ENCODE assay signal across 9 cellular contexts in the genomic region with DNA sequence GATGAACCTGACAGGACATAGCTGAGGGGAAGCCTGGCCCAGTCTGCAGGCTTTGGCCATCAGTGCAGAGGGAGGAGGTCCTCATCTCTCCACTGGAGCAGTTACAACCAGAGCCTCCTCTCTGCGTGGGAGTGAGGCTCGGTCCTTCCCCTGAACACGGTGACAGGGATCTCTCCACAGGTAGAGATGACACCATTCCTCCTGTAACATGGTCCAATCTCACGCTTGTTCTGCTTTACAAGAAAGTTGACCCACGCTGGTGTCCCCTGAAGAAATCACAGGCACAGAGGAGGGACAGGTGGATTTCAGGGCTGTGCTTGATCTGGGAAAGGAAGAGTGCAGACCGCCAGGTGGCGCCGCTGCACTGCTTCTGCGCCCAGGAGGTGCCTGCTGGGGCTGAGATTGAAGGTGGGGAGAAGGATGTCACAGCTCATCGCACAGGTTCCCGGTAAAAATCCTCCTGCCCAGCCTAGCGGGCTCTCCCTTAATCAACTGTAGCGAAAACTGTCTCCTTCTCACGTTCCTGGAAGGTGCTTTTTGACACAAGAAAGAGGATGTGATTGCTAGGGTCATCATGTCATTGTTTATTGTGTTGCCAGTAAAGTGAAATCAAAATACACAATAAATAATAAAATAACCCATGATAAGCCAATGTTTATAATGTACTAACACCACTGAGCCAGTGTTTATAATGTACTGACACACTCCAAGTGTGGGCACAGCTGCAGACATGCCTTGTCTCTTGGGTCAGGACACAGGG. TPM values are rescaled to one million over a fixed set of nuclear protein-coding genes. Genes with fewer than 3 reads are reported as not detected.
DNase-seq lines count a peak whose midpoint lies in the region; ATAC-seq and TF ChIP-seq lines count a peak whose summit lies in the region.
"Had no signal": no experiment of that assay in that cellular context is flagged by ENCODE, and none has a peak within 500 bp of the region (broad histone marks: within the 10 kb centered on the region; RNA-seq: fewer than 3 reads in every experiment).

No MANE protein-coding gene starts in this region.

- peaks cover 36% of the 10 kb centered on the region for H3K27me3 ChIP-seq in upper lobe of right lung

- no peak overlapping the region for H3K27ac Mint-ChIP-seq in activated naive CD4-positive, alpha-beta T cell treated with anti-CD3 and anti-CD28 coated beads, Interleukin-2, amount 10 ng/mL, durations not matched to agents 7 days and 5 days

- H3K4me1 ChIP-seq in upper lobe of right lung = no peaks in the 10 kb centered on the region

- H3K27me3 Mint-ChIP-seq in activated naive CD4-positive, alpha-beta T cell treated with anti-CD3 and anti-CD28 coated beads, Interleukin-2, amount 10 ng/mL, durations not matched to agents 7 days and 5 days = peaks cover 77% of the 10 kb centered on the region

- TF ChIP-seq CTCF in upper lobe of right lung (IDR thresholded peaks at IDR 0.05) = peak; percentile 95

- no peaks in the 10 kb centered on the region for H3K9me3 Mint-ChIP-seq in activated naive CD4-positive, alpha-beta T cell treated with anti-CD3 and anti-CD28 coated beads, Interleukin-2, amount 10 ng/mL, durations not matched to agents 7 days and 5 days

- intact Hi-C loops in head of caudate nucleus (cut with DNase I) (loop anchor here (2.0 kb wide), 1 partner anchor 165 kb away; no protein-coding TSS in a partner anchor), upper lobe of right lung (cut with DNase I) (loop anchor here (5.0 kb wide), 1 partner anchor 164 kb away; no protein-coding TSS in a partner anchor)

- H3K9me3 ChIP-seq in upper lobe of right lung = no peaks in the 10 kb centered on the region

- H3K4me3 Mint-ChIP-seq in activated naive CD4-positive, alpha-beta T cell treated with anti-CD3 and anti-CD28 coated beads, Interleukin-2, amount 10 ng/mL, durations not matched to agents 7 days and 5 days = no peak overlapping the region

- DNase-seq in GM04504 (ENCODE audit: low read depth) = peak; percentile 18
- DNase-seq in M059J (ENCODE audit: low read depth) = peak; percentile 69
- peak; percentile 59 for DNase-seq in SKM-1 treated with dmso at 0.1 percent for 144 hours (lab: John Stamatoyannopoulos, UW; ENCODE audit: unreplicated experiment)
- DNase-seq in activated naive CD4-positive, alpha-beta T cell treated with anti-CD3 and anti-CD28 coated beads, Interleukin-2, amount 10 ng/mL, durations not matched to agents 7 days and 5 days = peak; percentile 89
- peak; percentile 60 to 94 (median 83) for DNase-seq in head of caudate nucleus
- peak; percentile 56 for DNase-seq in pons (ENCODE audit: low spot score)
- peak; percentile 90 for DNase-seq in upper lobe of right lung

- CTCF ChIA-PET in activated naive CD4-positive, alpha-beta T cell treated with anti-CD3 and anti-CD28 coated beads, Interleukin-2, amount 10 ng/mL, durations not matched to agents 7 days and 5 days (lab: Charles Lee) = interaction anchor here (0.6 to 2.8 kb wide), 17 partner anchors 8 to 901 kb away, joined by 3 to 48 read pairs (median 3); no protein-coding TSS in a partner anchor

- no peak overlapping the region for H3K4me3 ChIP-seq in upper lobe of right lung

- no peaks in the 10 kb centered on the region for H3K36me3 ChIP-seq in upper lobe of right lung

- peaks cover 31% of the 10 kb centered on the region for H3K4me1 Mint-ChIP-seq in activated naive CD4-positive, alpha-beta T cell treated with anti-CD3 and anti-CD28 coated beads, Interleukin-2, amount 10 ng/mL, durations not matched to agents 7 days and 5 days

- no peak overlapping the region for H3K27ac ChIP-seq in upper lobe of right lung
- H3K27ac ChIP-seq: epithelial cell of prostate had no signal

- ATAC-seq in upper lobe of right lung (peak; percentile 97), GM18909 (IDR thresholded peaks at IDR 0.05; ENCODE audit: poor library complexity, unreplicated experiment) (no peak)

- no peaks in the 10 kb centered on the region for H3K36me3 Mint-ChIP-seq in activated naive CD4-positive, alpha-beta T cell treated with anti-CD3 and anti-CD28 coated beads, Interleukin-2, amount 10 ng/mL, durations not matched to agents 7 days and 5 days

RNA-seq across cellular contexts. Expression of a gene that starts 20.4 kb away (rescaled TPM):
- not detected in 2 replicates for total RNA-seq in M059J (2014; rRNA removed; shearing (Covaris generic))
- 1.6 TPM for total RNA-seq in upper lobe of right lung

Comparison
In these comparisons a context has a peak if more than half of its experiments do, and no peak if none do; other contexts are left out.
1. DNase-seq: peak in every context shown above with its lines; median percentile 90 in upper lobe of right lung; 89 in activated naive CD4-positive, alpha-beta T cell treated with anti-CD3 and anti-CD28 coated beads, Interleukin-2, amount 10 ng/mL, durations not matched to agents 7 days and 5 days; 83 in head of caudate nucleus; 69 in M059J; 59 in SKM-1 treated with dmso at 0.1 percent for 144 hours; 56 in pons; 18 in GM04504.